ENCODE assay signal across 37 cellular contexts in the genomic region with DNA sequence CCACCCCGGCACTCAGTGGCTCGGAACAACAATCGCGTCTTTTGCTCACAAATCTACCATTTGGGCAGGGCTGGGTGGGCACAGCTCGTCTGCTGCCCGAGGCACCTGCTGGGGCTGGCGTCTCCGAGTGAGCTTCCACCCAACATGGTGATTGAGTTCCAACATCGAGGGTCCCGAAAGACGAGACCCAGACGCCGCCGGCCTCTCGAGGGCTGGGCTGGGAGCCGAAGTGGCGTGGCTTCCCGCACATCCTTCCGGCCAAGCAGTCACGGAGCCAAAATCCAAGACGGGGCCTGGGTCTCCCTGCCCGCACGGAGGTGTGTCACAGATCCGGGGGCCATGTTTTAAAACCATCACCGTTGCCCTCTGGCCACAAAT.
"Had no signal": no experiment of that assay in that cellular context is flagged by ENCODE, and none has a peak within 500 bp of the region (broad histone marks: within the 10 kb centered on the region; RNA-seq: fewer than 3 reads in every experiment).

No MANE protein-coding gene starts in this region.

- H3K9me3 Mint-ChIP-seq: activated CD4-positive, alpha-beta memory T cell treated with anti-CD3 and anti-CD28 coated beads, Interleukin-2, amount 10 ng/mL, durations not matched to agents 7 days and 5 days; activated CD4-positive, alpha-beta T cell treated with anti-CD3 and anti-CD28 coated beads, Interleukin-2, amount 10 ng/mL, durations not matched to agents 7 days and 5 days; activated naive CD4-positive, alpha-beta T cell treated with anti-CD3 and anti-CD28 coated beads, Interleukin-2, amount 10 ng/mL, durations not matched to agents 7 days and 5 days; activated naive CD4-positive, alpha-beta T cell treated with anti-CD3 and anti-CD28 coated beads, Interleukin-2, amount 50 U/mL, for 24 hours; activated naive CD8-positive, alpha-beta T cell treated with anti-CD3 and anti-CD28 coated beads, Interleukin-2, amount 10 ng/mL, durations not matched to agents 7 days and 5 days; activated naive CD8-positive, alpha-beta T cell treated with anti-CD3 and anti-CD28 coated beads, Interleukin-2, amount 50 U/mL, for 24 hours; activated T-cell treated with anti-CD3 and anti-CD28 coated beads, Interleukin-2, amount 50 U/mL, for 24 hours; activated T-helper 2 cell treated with anti-CD3 and anti-CD28 coated beads, Interferon-gamma antibody, Interleukin-2, Interleukin-4, amounts not matched to agents 10 μg/mL and 5 μg/mL and 100 μg/mL, durations not matched to agents 14 hours and 24 hours and 36 hours; T-helper 1 cell treated with Interleukin-12 subunit alpha and Interleukin-12 subunit beta and Interleukin-4 antibody, amounts not matched to agents 30 μg/mL and 1 μg/mL, for 36 hours; T-helper 2 cell treated with Interferon-gamma antibody and Interleukin-4, amounts not matched to agents 5 μg/mL and 100 μg/mL, for 36 hours had no signal

- H3K36me3 ChIP-seq: ascending aorta, brain microvascular endothelial cell, breast epithelium had no signal

- ATAC-seq: activated CD4-positive, alpha-beta T cell treated with anti-CD3 and anti-CD28 coated beads for 36 hours; activated CD4-positive, CD25-positive, alpha-beta regulatory T cell treated with anti-CD3 and anti-CD28 coated beads, Interleukin-2, amount 50 U/mL, for 24 hours; activated CD8-positive, alpha-beta memory T cell treated with anti-CD3 and anti-CD28 coated beads, Interleukin-2, amount 10 ng/mL, durations not matched to agents 7 days and 5 days; activated CD8-positive, alpha-beta T cell treated with anti-CD3 and anti-CD28 coated beads, Interleukin-2, amount 10 ng/mL, durations not matched to agents 7 days and 5 days; activated naive CD8-positive, alpha-beta T cell treated with anti-CD3 and anti-CD28 coated beads, Interleukin-2, amount 50 U/mL, for 24 hours; body of pancreas had no signal

- H3K4me1 Mint-ChIP-seq: activated CD4-positive, alpha-beta memory T cell treated with anti-CD3 and anti-CD28 coated beads, Interleukin-2, amount 10 ng/mL, durations not matched to agents 7 days and 5 days; activated CD8-positive, alpha-beta memory T cell treated with anti-CD3 and anti-CD28 coated beads, Interleukin-2, amount 10 ng/mL, durations not matched to agents 7 days and 5 days had no signal

- H3K4me3 ChIP-seq: ascending aorta, body of pancreas, breast epithelium had no signal

- DNase-seq: activated CD4-positive, alpha-beta memory T cell treated with anti-CD3 and anti-CD28 coated beads, Interleukin-2, amount 10 ng/mL, durations not matched to agents 7 days and 5 days; activated CD4-positive, alpha-beta T cell treated with anti-CD3 and anti-CD28 coated beads for 1 hour; activated CD4-positive, alpha-beta T cell treated with anti-CD3 and anti-CD28 coated beads for 36 hours; activated CD4-positive, alpha-beta T cell treated with anti-CD3 and anti-CD28 coated beads for 48 hours; activated CD4-positive, alpha-beta T cell treated with anti-CD3 and anti-CD28 coated beads, Interleukin-2, amount 10 ng/mL, durations not matched to agents 7 days and 5 days; activated CD4-positive, alpha-beta T cell treated with anti-CD3 and anti-CD28 coated beads, Interleukin-2, amount 50 U/mL, for 48 hours; activated CD4-positive, CD25-positive, alpha-beta regulatory T cell; activated CD8-positive, alpha-beta memory T cell treated with anti-CD3 and anti-CD28 coated beads for 24 hours; activated CD8-positive, alpha-beta memory T cell treated with anti-CD3 and anti-CD28 coated beads, Interleukin-2, amount 10 ng/mL, durations not matched to agents 7 days and 5 days; activated CD8-positive, alpha-beta memory T cell treated with anti-CD3 and anti-CD28 coated beads, Interleukin-2, amount 50 U/mL, for 48 hours; activated CD8-positive, alpha-beta T cell treated with anti-CD3 and anti-CD28 coated beads, Interleukin-2, amount 10 ng/mL, durations not matched to agents 7 days and 5 days; activated effector memory CD4-positive, alpha-beta T cell treated with Interleukin-2 at 50 U/mL for 16 hours; activated gamma-delta T cell; activated naive CD4-positive, alpha-beta T cell treated with anti-CD3 and anti-CD28 coated beads, Interleukin-2, amount 10 ng/mL, durations not matched to agents 7 days and 5 days; activated naive CD4-positive, alpha-beta T cell treated with Interleukin-2 at 50 U/mL for 16 hours; activated naive CD8-positive, alpha-beta T cell treated with anti-CD3 and anti-CD28 coated beads, Interleukin-2, amount 10 ng/mL, durations not matched to agents 7 days and 5 days; activated naive CD8-positive, alpha-beta T cell treated with anti-CD3 and anti-CD28 coated beads, Interleukin-2, amount 50 U/mL, for 24 hours; activated T-cell treated with anti-CD3 and anti-CD28 coated beads, Interleukin-2, amount 50 U/mL, for 24 hours; activated T-cell treated with anti-CD3 and anti-CD28 coated beads, Interleukin-2, amount 50 U/mL, for 48 hours; amygdala; anterior cingulate cortex; body of pancreas; brain microvascular endothelial cell; central memory CD4-positive, alpha-beta T cell; T-helper 2 cell; T-helper 9 cell had no signal

- H3K27me3 Mint-ChIP-seq: activated CD4-positive, alpha-beta T cell treated with anti-CD3 and anti-CD28 coated beads for 36 hours; activated CD4-positive, alpha-beta T cell treated with anti-CD3 and anti-CD28 coated beads, Interleukin-2, amount 10 ng/mL, durations not matched to agents 7 days and 5 days; activated CD8-positive, alpha-beta memory T cell treated with anti-CD3 and anti-CD28 coated beads, Interleukin-2, amount 10 ng/mL, durations not matched to agents 7 days and 5 days; activated naive CD4-positive, alpha-beta T cell treated with anti-CD3 and anti-CD28 coated beads, Interleukin-2, amount 50 U/mL, for 24 hours; activated naive CD8-positive, alpha-beta T cell; activated naive CD8-positive, alpha-beta T cell treated with anti-CD3 and anti-CD28 coated beads, Interleukin-2, amount 10 ng/mL, durations not matched to agents 7 days and 5 days; activated naive CD8-positive, alpha-beta T cell treated with anti-CD3 and anti-CD28 coated beads, Interleukin-2, amount 50 U/mL, for 24 hours; activated T-cell treated with anti-CD3 and anti-CD28 coated beads, Interleukin-2, amount 50 U/mL, for 24 hours had no signal

- FAIRE-seq: colon, TTC549 had no signal

- H3K27me3 ChIP-seq: ascending aorta, body of pancreas, brain microvascular endothelial cell had no signal

- H3K36me3 Mint-ChIP-seq: activated CD8-positive, alpha-beta memory T cell treated with anti-CD3 and anti-CD28 coated beads, Interleukin-2, amount 10 ng/mL, durations not matched to agents 7 days and 5 days; activated naive CD4-positive, alpha-beta T cell treated with anti-CD3 and anti-CD28 coated beads, Interleukin-2, amount 10 ng/mL, durations not matched to agents 7 days and 5 days; activated naive CD4-positive, alpha-beta T cell treated with anti-CD3 and anti-CD28 coated beads, Interleukin-2, amount 50 U/mL, for 24 hours; activated naive CD8-positive, alpha-beta T cell; activated naive CD8-positive, alpha-beta T cell treated with anti-CD3 and anti-CD28 coated beads, Interleukin-2, amount 10 ng/mL, durations not matched to agents 7 days and 5 days had no signal

- H3K27ac Mint-ChIP-seq: activated CD4-positive, alpha-beta memory T cell treated with anti-CD3 and anti-CD28 coated beads, Interleukin-2, amount 10 ng/mL, durations not matched to agents 7 days and 5 days; activated CD4-positive, alpha-beta T cell treated with anti-CD3 and anti-CD28 coated beads for 36 hours; activated CD4-positive, alpha-beta T cell treated with anti-CD3 and anti-CD28 coated beads, Interleukin-2, amount 10 ng/mL, durations not matched to agents 7 days and 5 days; activated CD8-positive, alpha-beta memory T cell treated with anti-CD3 and anti-CD28 coated beads, Interleukin-2, amount 10 ng/mL, durations not matched to agents 7 days and 5 days; activated CD8-positive, alpha-beta T cell treated with anti-CD3 and anti-CD28 coated beads, Interleukin-2, amount 10 ng/mL, durations not matched to agents 7 days and 5 days; activated naive CD4-positive, alpha-beta T cell treated with anti-CD3 and anti-CD28 coated beads, Interleukin-2, amount 10 ng/mL, durations not matched to agents 7 days and 5 days; activated naive CD4-positive, alpha-beta T cell treated with anti-CD3 and anti-CD28 coated beads, Interleukin-2, amount 50 U/mL, for 24 hours; activated naive CD8-positive, alpha-beta T cell; activated naive CD8-positive, alpha-beta T cell treated with anti-CD3 and anti-CD28 coated beads, Interleukin-2, amount 10 ng/mL, durations not matched to agents 7 days and 5 days; activated naive CD8-positive, alpha-beta T cell treated with anti-CD3 and anti-CD28 coated beads, Interleukin-2, amount 50 U/mL, for 24 hours; activated T-cell treated with anti-CD3 and anti-CD28 coated beads, Interleukin-2, amount 50 U/mL, for 24 hours; activated T-helper 2 cell treated with anti-CD3 and anti-CD28 coated beads, Interferon-gamma antibody, Interleukin-2, Interleukin-4, amounts not matched to agents 10 μg/mL and 5 μg/mL and 100 μg/mL, durations not matched to agents 14 hours and 24 hours and 36 hours; T-helper 1 cell treated with Interleukin-12 subunit alpha and Interleukin-12 subunit beta and Interleukin-4 antibody, amounts not matched to agents 30 μg/mL and 1 μg/mL, for 36 hours; T-helper 2 cell treated with Interferon-gamma antibody and Interleukin-4, amounts not matched to agents 5 μg/mL and 100 μg/mL, for 36 hours had no signal

- H3K27ac ChIP-seq: ascending aorta, body of pancreas, brain microvascular endothelial cell, breast epithelium, VCaP had no signal

- H3K4me3 Mint-ChIP-seq: activated CD4-positive, alpha-beta memory T cell treated with anti-CD3 and anti-CD28 coated beads, Interleukin-2, amount 10 ng/mL, durations not matched to agents 7 days and 5 days; activated CD4-positive, alpha-beta T cell treated with anti-CD3 and anti-CD28 coated beads for 36 hours; activated CD4-positive, alpha-beta T cell treated with anti-CD3 and anti-CD28 coated beads, Interleukin-2, amount 10 ng/mL, durations not matched to agents 7 days and 5 days; activated CD8-positive, alpha-beta memory T cell treated with anti-CD3 and anti-CD28 coated beads, Interleukin-2, amount 10 ng/mL, durations not matched to agents 7 days and 5 days; activated CD8-positive, alpha-beta T cell treated with anti-CD3 and anti-CD28 coated beads, Interleukin-2, amount 10 ng/mL, durations not matched to agents 7 days and 5 days; activated naive CD4-positive, alpha-beta T cell treated with anti-CD3 and anti-CD28 coated beads, Interleukin-2, amount 10 ng/mL, durations not matched to agents 7 days and 5 days; activated naive CD4-positive, alpha-beta T cell treated with anti-CD3 and anti-CD28 coated beads, Interleukin-2, amount 50 U/mL, for 24 hours; activated naive CD8-positive, alpha-beta T cell; activated naive CD8-positive, alpha-beta T cell treated with anti-CD3 and anti-CD28 coated beads, Interleukin-2, amount 10 ng/mL, durations not matched to agents 7 days and 5 days; activated naive CD8-positive, alpha-beta T cell treated with anti-CD3 and anti-CD28 coated beads, Interleukin-2, amount 50 U/mL, for 24 hours; activated T-cell treated with anti-CD3 and anti-CD28 coated beads, Interleukin-2, amount 50 U/mL, for 24 hours; T-helper 1 cell treated with Interleukin-12 subunit alpha and Interleukin-12 subunit beta and Interleukin-4 antibody, amounts not matched to agents 30 μg/mL and 1 μg/mL, for 36 hours; T-helper 2 cell treated with Interferon-gamma antibody and Interleukin-4, amounts not matched to agents 5 μg/mL and 100 μg/mL, for 36 hours had no signal

- H3K9me3 ChIP-seq: ascending aorta, body of pancreas, breast epithelium had no signal
